ENCODE assay signal across 9 cellular contexts in the genomic region with DNA sequence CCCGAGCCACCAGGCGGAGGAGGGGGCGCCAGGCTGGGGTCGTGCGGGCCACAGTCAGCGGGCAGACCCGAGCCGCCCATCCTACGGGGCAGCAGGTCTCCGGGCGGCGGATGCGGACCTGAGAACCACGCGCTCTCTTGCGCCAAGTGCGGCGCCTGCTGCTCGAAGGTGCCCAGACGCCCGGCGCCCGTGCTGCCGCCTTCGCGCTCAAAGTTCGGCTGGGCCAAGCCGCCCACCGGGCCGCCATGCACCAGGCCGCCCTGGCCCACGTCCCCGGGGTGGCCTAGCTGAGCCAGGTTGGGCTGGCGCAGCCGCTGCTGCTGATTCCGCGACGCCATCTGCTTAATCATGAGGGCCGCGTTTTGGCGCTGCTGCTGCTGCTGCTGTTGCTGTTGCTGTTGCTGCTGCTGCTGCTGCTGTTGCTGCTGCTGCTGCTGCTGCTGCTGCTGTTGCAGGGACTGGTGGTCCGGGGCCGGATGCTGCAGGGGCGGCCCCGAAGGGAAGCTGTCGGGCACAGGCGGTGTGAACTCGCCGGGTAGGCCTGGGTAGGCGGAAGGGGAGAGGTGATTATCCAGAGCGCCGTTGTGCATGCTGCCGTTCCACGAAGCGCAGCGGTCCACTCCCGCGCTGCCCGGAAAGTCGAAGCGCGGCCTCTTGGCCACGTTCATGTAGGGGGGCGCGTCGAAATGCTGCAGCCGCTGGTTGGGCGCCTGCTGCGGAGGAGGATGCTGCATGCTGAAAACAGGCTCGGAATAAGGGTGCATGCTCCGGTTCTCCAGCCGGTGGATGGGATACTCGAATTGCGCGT. TPM values are rescaled to one million over a fixed set of nuclear protein-coding genes. Genes with fewer than 3 reads are reported as not detected.
DNase-seq lines count a peak whose midpoint lies in the region; ATAC-seq, FAIRE-seq and TF ChIP-seq lines count a peak whose summit lies in the region.
"Had no signal": no experiment of that assay in that cellular context is flagged by ENCODE, and none has a peak within 500 bp of the region (broad histone marks: within the 10 kb centered on the region; RNA-seq: fewer than 3 reads in every experiment).

No MANE protein-coding gene starts in this region.

- no peak overlapping the region for H3K27ac Mint-ChIP-seq in GM23338
- H3K27ac Mint-ChIP-seq in astrocyte (ENCODE audit: unreplicated experiment) = peak overlapping the region; percentile 75
- H3K27ac Mint-ChIP-seq in CD14-positive monocyte = no peak overlapping the region

- H4K20me1 ChIP-seq in GM23338 (replicated peaks; ENCODE audit: insufficient read depth) = peaks cover 13% of the 10 kb centered on the region; the same call in 1 of the 2 replicates
- peaks cover 59% of the 10 kb centered on the region for H4K20me1 ChIP-seq in astrocyte (ENCODE audit: insufficient read depth, low read length)

- peaks cover 89% of the 10 kb centered on the region for H3K27me3 Mint-ChIP-seq in GM23338 (ENCODE audit: insufficient read depth, low read depth, poor library complexity)
- no peaks in the 10 kb centered on the region for H3K27me3 Mint-ChIP-seq in astrocyte (ENCODE audit: low read depth, unreplicated experiment)
- peaks cover 24 to 46% (median 32%) of the 10 kb centered on the region in 3 donors for H3K27me3 Mint-ChIP-seq in CD14-positive monocyte (ENCODE audit: low read depth in 3 of 3)

- H3K9me3 ChIP-seq in astrocyte (ENCODE audit: insufficient read depth, low read depth, low read length) = no peaks in the 10 kb centered on the region

- FAIRE-seq in astrocyte (lab: Jason Lieb, UNC) = no peak
- FAIRE-seq: D721Med had no signal

- H3K4me1 ChIP-seq in GM23338 (ENCODE audit: insufficient read depth) = peaks cover 50% of the 10 kb centered on the region
- peaks cover 31% of the 10 kb centered on the region for H3K4me1 ChIP-seq in astrocyte (ENCODE audit: insufficient read depth, low read length)

- H3K36me3 Mint-ChIP-seq in GM23338 (ENCODE audit: low read depth) = no peaks in the 10 kb centered on the region; the same call in 2 of the 3 replicates
- peaks cover 24% of the 10 kb centered on the region for H3K36me3 Mint-ChIP-seq in astrocyte (ENCODE audit: low read depth, unreplicated experiment)
- H3K36me3 Mint-ChIP-seq in CD14-positive monocyte = no peaks in the 10 kb centered on the region

- peak; percentile 4 for ATAC-seq in GM23338
- no peak for ATAC-seq in HG03520 (IDR thresholded peaks at IDR 0.05; ENCODE audit: unreplicated experiment)
- no peak for ATAC-seq in HG03457 (IDR thresholded peaks at IDR 0.05; ENCODE audit: unreplicated experiment)

- H3K4me3 ChIP-seq in GM23338 (peak overlapping the region; percentile 72), astrocyte (ENCODE audit: insufficient read depth, low read depth, low read length) (peak overlapping the region; percentile 71), foreskin fibroblast (ENCODE audit: low read depth in 1 of 2, low read length in 2 of 2) (peak overlapping the region in 1 of 2 donors; percentile 34)

- H3K9me2 ChIP-seq in GM23338 (ENCODE audit: insufficient read depth) = no peaks in the 10 kb centered on the region

- intact Hi-C loops in CD14-positive monocyte (cut with micrococcal nuclease) = no loop called here

- peaks cover 11% of the 10 kb centered on the region; the same call in 1 of the 2 replicates for H3F3A ChIP-seq in GM23338 (replicated peaks; ENCODE audit: low read depth)

- peak overlapping the region; percentile 69 for H3K4me3 Mint-ChIP-seq in GM23338
- H3K4me3 Mint-ChIP-seq in astrocyte (ENCODE audit: unreplicated experiment) = peak overlapping the region; percentile 99
- no peak overlapping the region for H3K4me3 Mint-ChIP-seq in CD14-positive monocyte

- H3K4me1 Mint-ChIP-seq in GM23338 = peaks cover 50% of the 10 kb centered on the region
- peaks cover 15% of the 10 kb centered on the region for H3K4me1 Mint-ChIP-seq in astrocyte (ENCODE audit: low read depth, unreplicated experiment)
- peaks cover 8% of the 10 kb centered on the region for H3K4me1 Mint-ChIP-seq in CD14-positive monocyte

- H3K27ac ChIP-seq in GM23338 (ENCODE audit: low read depth) (no peak overlapping the region), astrocyte (ENCODE audit: low read depth, low read length) (peak overlapping the region; percentile 57)

- TF ChIP-seq CTCF in GM23338 (conservative IDR thresholded peaks at IDR 0.05; ENCODE audit: low read depth in 2 of 2) = no peak
- no peak for TF ChIP-seq CTCF in astrocyte (IDR thresholded peaks at IDR 0.05; ENCODE audit: insufficient read depth, low read depth, low read length)
- no peak for TF ChIP-seq CTCF in CD14-positive monocyte (IDR thresholded peaks at IDR 0.05)
- no peak for TF ChIP-seq CTCF in foreskin fibroblast (IDR thresholded peaks at IDR 0.05; ENCODE audit: low read depth, low read length)

- H3K36me3 ChIP-seq in GM23338 (ENCODE audit: insufficient read depth) (no peaks in the 10 kb centered on the region), astrocyte (ENCODE audit: insufficient read depth, low read length) (peaks cover 11% of the 10 kb centered on the region)

- H3K79me2 ChIP-seq in GM23338 (replicated peaks; ENCODE audit: insufficient read depth) = no peaks in the 10 kb centered on the region
- H3K79me2 ChIP-seq in astrocyte (ENCODE audit: insufficient read depth, low read length) = peaks cover 88% of the 10 kb centered on the region

- H3K9ac ChIP-seq in astrocyte (ENCODE audit: low read length) = peak overlapping the region; percentile 88

- DNase-seq in GM23338 (ENCODE audit: low spot score) (peak; percentile 72), astrocyte (ENCODE audit: low read depth) (no peak), hepatic stellate cell (ENCODE audit: low spot score) (peak; percentile 47), retina (peak; percentile 89), CD14-positive monocyte (ENCODE audit: low spot score) (no peak), foreskin fibroblast (no peak)

- peaks cover 100% of the 10 kb centered on the region for H3K27me3 ChIP-seq in GM23338 (ENCODE audit: insufficient read depth)
- no peaks in the 10 kb centered on the region for H3K27me3 ChIP-seq in astrocyte (ENCODE audit: insufficient read depth, low read length)

- H3K9me3 Mint-ChIP-seq in GM23338 (peaks cover 3% of the 10 kb centered on the region; the same call in 1 of the 3 replicates), astrocyte (ENCODE audit: unreplicated experiment) (no peaks in the 10 kb centered on the region), CD14-positive monocyte (peaks cover 2 to 10% (median 3%) of the 10 kb centered on the region in 7 donors)

- H3K4me2 ChIP-seq in GM23338 (peak overlapping the region; percentile 93), astrocyte (ENCODE audit: low read length) (peak overlapping the region; percentile 98)

- H2AFZ ChIP-seq in GM23338 = peak overlapping the region; percentile 59
- no peak overlapping the region for H2AFZ ChIP-seq in astrocyte (ENCODE audit: low read depth, low read length)

TF ChIP-seq in GM23338, 12 proteins besides CTCF, POLR2A, EP300 and RAD21:
- TF ChIP-seq ZNF331 (CRISPR knock-in tag; IDR thresholded peaks at IDR 0.05; ENCODE audit: low read depth) (no peak), EZH2phosphoT487 (IDR thresholded peaks at IDR 0.05; ENCODE audit: unreplicated experiment) (no peak), EZH2 (IDR thresholded peaks at IDR 0.05; ENCODE audit: low read depth, unreplicated experiment) (peak; percentile 57), STAT1 (IDR thresholded peaks at IDR 0.05; ENCODE audit: unreplicated experiment) (no peak)

RNA-seq across cellular contexts. Expression of a gene that starts 2.8 kb away (rescaled TPM):
- total RNA-seq in GM23338 (2014; rRNA removed; shearing (Covaris generic)) = 6.8 and 7.2 TPM in 2 replicates
- polyA plus RNA-seq in GM23338 (2016; fragmentation: Nextera tagmentation; extraction: Ambion mirVana) (1.0 and 1.5 TPM in 2 replicates), CD14-positive monocyte (under 1 TPM; 0.06 to 0.38 TPM)
- total RNA-seq in astrocyte = 98.6 and 110 TPM in 2 replicates

Comparison
In these comparisons a context has a peak if more than half of its experiments do, and no peak if none do; other contexts are left out.
1. DNase-seq: peak in GM23338 (single experiment), hepatic stellate cell (single experiment) and retina (single experiment); none in astrocyte (single experiment), CD14-positive monocyte (single experiment) and foreskin fibroblast (0 of 2).
2. H3K4me3 Mint-ChIP-seq: peak in GM23338 (single experiment) and astrocyte (single experiment); none in CD14-positive monocyte (0 of 2).
3. RNA of a gene that starts 2.8 kb away (total RNA-seq): 98.6 to 110 TPM in astrocyte; 6.8 to 7.2 TPM in GM23338; every median in the first group is over 10 times any median in the second.